ENCODE assay signal across 8 cellular contexts in the genomic region with DNA sequence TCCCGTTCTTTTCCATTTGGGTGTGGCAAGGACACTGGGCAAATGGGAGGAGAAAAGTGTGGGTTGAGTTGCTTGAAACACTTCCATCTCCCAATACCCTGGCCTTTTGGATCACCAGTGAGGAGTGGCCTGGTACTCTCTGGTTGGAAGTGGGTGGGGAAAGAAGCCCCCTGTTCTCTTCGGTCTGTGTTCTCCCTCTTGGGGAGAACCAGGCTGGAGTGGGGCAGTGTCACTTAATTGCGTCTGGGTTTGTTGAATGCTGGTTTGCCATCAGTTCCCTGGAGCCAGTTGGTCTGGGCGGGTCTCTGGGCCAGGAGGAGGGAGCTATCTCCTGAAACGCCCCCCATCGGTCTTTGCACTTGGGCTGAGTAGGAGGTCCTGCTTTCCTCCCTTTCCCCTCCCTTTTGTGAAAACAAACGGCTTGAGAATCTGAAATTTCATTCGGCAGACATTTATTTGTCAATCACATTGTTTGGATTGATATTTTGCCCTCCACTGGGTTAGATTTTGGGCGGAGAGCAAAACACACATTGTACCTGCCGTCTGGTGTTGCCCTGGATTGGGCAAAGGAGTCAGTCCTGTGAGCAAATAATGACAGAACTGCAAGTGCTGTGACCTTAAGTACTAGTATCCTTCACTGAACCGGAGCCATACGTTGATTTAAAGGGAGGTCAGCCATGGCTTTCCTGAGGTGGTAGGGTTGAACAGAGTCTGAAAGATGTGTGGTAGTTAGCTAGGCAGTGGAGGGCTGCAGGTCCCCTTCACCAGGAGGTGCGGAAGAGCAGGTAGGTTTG. TPM values are rescaled to one million over a fixed set of nuclear protein-coding genes. Genes with fewer than 3 reads are reported as not detected.
A peak's percentile ranks its signal among the peaks of the same experiment; 100 is the strongest.
DNase-seq lines count a peak whose midpoint lies in the region; ATAC-seq and TF ChIP-seq lines count a peak whose summit lies in the region.

No MANE protein-coding gene starts in this region.

- H3K9me3 ChIP-seq in lower lobe of right lung: no peaks in the 10 kb centered on the region

- no peaks in the 10 kb centered on the region for H3K27me3 ChIP-seq in lower lobe of right lung (ENCODE audit: low read depth)

- TF ChIP-seq CTCF in AG04449 (IDR thresholded peaks at IDR 0.05; ENCODE audit: insufficient read depth, low read length, missing control alignments) (no peak), astrocyte of the cerebellum (IDR thresholded peaks at IDR 0.05; ENCODE audit: low read depth, low read length, missing control alignments) (no peak), lower lobe of right lung (IDR thresholded peaks at IDR 0.05) (no peak)

- H3K4me3 ChIP-seq in AG04449 (ENCODE audit: low read depth, low read length): peak overlapping the region; percentile 93
- H3K4me3 ChIP-seq in astrocyte of the cerebellum (ENCODE audit: low read depth, low read length): peak overlapping the region; percentile 91
- H3K4me3 ChIP-seq in lower lobe of right lung: peak overlapping the region; percentile 98

- no peaks in the 10 kb centered on the region for H3K36me3 ChIP-seq in lower lobe of right lung

- DNase-seq in AG04449 (ENCODE audit: low read depth, low spot score) (no peak), HT1080 (ENCODE audit: low read depth) (peak; percentile 77), astrocyte of the cerebellum (ENCODE audit: low read depth) (no peak), lower lobe of right lung (no peak), HPDE6-E6E7 (ENCODE audit: extremely low spot score) (no peak), NK-92 (lab: John Stamatoyannopoulos, UW; ENCODE audit: unreplicated experiment) (no peak)

- ATAC-seq in lower lobe of right lung: no peak
- ATAC-seq in HG03460 (IDR thresholded peaks at IDR 0.05; ENCODE audit: unreplicated experiment): no peak
- ATAC-seq in GM19328 (IDR thresholded peaks at IDR 0.05; ENCODE audit: unreplicated experiment): no peak

- POLR2A ChIA-PET in AG04449 (lab: Yijun Ruan, JAX): interaction anchor here (1.8 kb wide), 1 partner anchor 8 kb away, joined by 8 read pairs; no protein-coding TSS in a partner anchor

- CTCF ChIA-PET in AG04449 (lab: Yijun Ruan, JAX): interaction anchor here (1.4 kb wide), 1 partner anchor 126 kb away, joined by 7 read pairs; no protein-coding TSS in a partner anchor

- H3K27ac ChIP-seq in lower lobe of right lung: peak overlapping the region; percentile 88

- intact Hi-C loops in lower lobe of right lung (cut with DNase I): no loop called here

- in situ Hi-C loops in astrocyte of the cerebellum (cut with HindIII; ENCODE audit: low sequenced_read_pairs): no loop called here

- H3K4me1 ChIP-seq in lower lobe of right lung: peaks cover 51% of the 10 kb centered on the region

RNA-seq across cellular contexts. Expression of gene PDIA5, which starts 1.6 kb away (rescaled TPM):
- total RNA-seq in HT1080 (2014; rRNA removed; shearing (Covaris generic)): 40.5 and 47.5 TPM in 2 replicates
- 48.0 and 54.8 TPM in 2 replicates for polyA plus RNA-seq in HT1080 (2015; cell fraction: cytosol; rRNA removed)
- 72.3 and 85.1 TPM in 2 replicates for polyA plus RNA-seq in HT1080 (2015; cell fraction: nucleus; rRNA removed)
- total RNA-seq in lower lobe of right lung: 29.3 TPM

RNA-seq across cellular contexts. Expression of gene SEMA5B, which starts 40.9 kb away (rescaled TPM):
- total RNA-seq in HT1080 (2014; rRNA removed; shearing (Covaris generic)): not detected in 2 replicates
- polyA plus RNA-seq in HT1080 (2015; cell fraction: cytosol; rRNA removed): not detected in 2 replicates
- polyA plus RNA-seq in HT1080 (2015; cell fraction: nucleus; rRNA removed): 0.07 and 0.10 TPM in 2 replicates
- 0.71 TPM for total RNA-seq in lower lobe of right lung
